In genomic region chr9:133102190-133103021, GRCh38 we compare ENCODE assay signal across 15 cellular contexts. TPM values are rescaled to one million over a fixed set of nuclear protein-coding genes. Genes with fewer than 3 reads are reported as not detected.
A peak's percentile ranks its signal among the peaks of the same experiment; 100 is the strongest.
DNase-seq lines count a peak whose midpoint lies in the region; ATAC-seq, FAIRE-seq and TF ChIP-seq lines count a peak whose summit lies in the region.
"Had no signal": no experiment of that assay in that cellular context is flagged by ENCODE, and none has a peak within 500 bp of the region (broad histone marks: within the 10 kb centered on the region; RNA-seq: fewer than 3 reads in every experiment).

No MANE protein-coding gene starts in this region.

- intact Hi-C loops in GM12878 (cut with micrococcal nuclease; ENCODE audit: unreplicated experiment) = loop anchor here (1.0 kb wide), 2 partner anchors 42 to 78 kb away; no protein-coding TSS in a partner anchor
- intact Hi-C loops in HepG2 (cut with micrococcal nuclease; ENCODE audit: unreplicated experiment) = loop anchor here (1.0 kb wide), 1 partner anchor 42 kb away; no protein-coding TSS in a partner anchor
- intact Hi-C loops in spleen (cut with DNase I; ENCODE audit: low total_unique reads) = loop anchor here (2.0 kb wide), 1 partner anchor 42 kb away; no protein-coding TSS in a partner anchor

- TF ChIP-seq EP300 in GM12878 (IDR thresholded peaks at IDR 0.05; ENCODE audit: borderline replicate concordance in 1 of 2, control insufficient read depth in 1 of 2, low read depth in 2 of 2, low read length in 2 of 2) (no peak), HepG2 (IDR thresholded peaks at IDR 0.05; ENCODE audit: low read depth in 2 of 2, low read length in 2 of 2) (no peak), HepG2 (CRISPR knock-in tag; IDR thresholded peaks at IDR 0.05; ENCODE audit: borderline replicate concordance) (no peak)

- H3K4me2 ChIP-seq in GM12878 (ENCODE audit: control insufficient read depth, insufficient read depth) (no peak overlapping the region), HepG2 (ENCODE audit: low read depth, low read length) (no peak overlapping the region)

- TF ChIP-seq CTCF in HL-60 (IDR thresholded peaks at IDR 0.05; ENCODE audit: insufficient read depth, low read length) (no peak), GM12878 (IDR thresholded peaks at IDR 0.05 in 2 of 3, conservative IDR thresholded peaks at IDR 0.05 in 1 of 3; ENCODE audit: control insufficient read depth in 2 of 3, extremely low read depth in 1 of 3, insufficient read depth in 1 of 3, low read depth in 3 of 3, low read length in 3 of 3) (no peak), HepG2 (CRISPR knock-in tag; IDR thresholded peaks at IDR 0.05) (no peak), spleen (IDR thresholded peaks at IDR 0.05 in 8 of 11, conservative IDR thresholded peaks at IDR 0.05 in 3 of 11) (no peak)

- no peaks in the 10 kb centered on the region for H3K27me3 ChIP-seq in HL-60 (ENCODE audit: insufficient read depth, poor library complexity, severe bottlenecking)
- no peaks in the 10 kb centered on the region for H3K27me3 ChIP-seq in GM12878 (replicated peaks in 1 of 2; ENCODE audit: control insufficient read depth in 2 of 2, insufficient read depth in 2 of 2, low read length in 1 of 2)
- no peaks in the 10 kb centered on the region for H3K27me3 ChIP-seq in HepG2 (ENCODE audit: control insufficient read depth in 1 of 2, insufficient read depth in 2 of 2, low read length in 2 of 2)
- no peaks in the 10 kb centered on the region for H3K27me3 ChIP-seq in spleen (replicated peaks in 1 of 7)
- H3K27me3 ChIP-seq: SJSA1 had no signal

- no peak overlapping the region for H3K4me3 ChIP-seq in HL-60 (replicated peaks; ENCODE audit: insufficient read depth, low read length)
- H3K4me3 ChIP-seq in GM12878 = no peak overlapping the region
- no peak overlapping the region for H3K4me3 ChIP-seq in HepG2 (replicated peaks in 1 of 3; ENCODE audit: insufficient read depth in 1 of 3, low read depth in 2 of 3, low read length in 3 of 3)
- no peak overlapping the region for H3K4me3 ChIP-seq in spleen
- H3K4me3 ChIP-seq: PC-9, SJSA1 had no signal

- TF ChIP-seq RAD21 in GM12878 (IDR thresholded peaks at IDR 0.05; ENCODE audit: insufficient read depth, low read depth, low read length) = no peak
- TF ChIP-seq RAD21 in HepG2 (CRISPR knock-in tag; IDR thresholded peaks at IDR 0.05) = no peak

- H3K36me3 ChIP-seq in GM12878 (ENCODE audit: control insufficient read depth in 2 of 2, insufficient read depth in 2 of 2, low read length in 1 of 2) (peaks cover 29 to 36% of the 10 kb centered on the region in 2 experiments), HepG2 (replicated peaks in 1 of 2; ENCODE audit: control insufficient read depth in 1 of 2, insufficient read depth in 2 of 2, low read length in 2 of 2) (peaks cover 24 to 61% of the 10 kb centered on the region in 2 experiments; a peak in 4 of 5 replicates), spleen (peaks cover 18 to 99% (median 95%) of the 10 kb centered on the region in 6 donors)

- POLR2A ChIA-PET in GM12878 (lab: Charles Lee) = interaction anchor here (0.6 to 2.4 kb wide), 3 partner anchors 42 to 1767 kb away, joined by 3 to 10 read pairs (median 7); no protein-coding TSS in a partner anchor
- POLR2A ChIA-PET in HepG2 (lab: Yijun Ruan, JAX) = interaction anchor here (1.0 kb wide), 1 partner anchor 72 kb away, joined by 4 read pairs; the partner anchor contains the start of gene GTF3C5

- H3K27ac ChIP-seq in HL-60 (replicated peaks) (0 out of 2 replicates have a peak overlapping the region, but pooled peaks have one; percentile 5), GM12878 (ENCODE audit: control insufficient read depth, insufficient read depth) (no peak overlapping the region), HepG2 (ENCODE audit: extremely low read length, insufficient read depth, low read length) (no peak overlapping the region), spleen (no peak overlapping the region)
- H3K27ac ChIP-seq: PC-9, SJSA1 had no signal

- TF ChIP-seq POLR2A in GM12878 (IDR thresholded peaks at IDR 0.05; ENCODE audit: low read depth, low read length) = 0 out of 2 replicates have a peak, but pooled peaks have one; percentile 18
- no peak for TF ChIP-seq POLR2A in HepG2 (IDR thresholded peaks at IDR 0.05; ENCODE audit: insufficient read depth in 1 of 2, low read depth in 2 of 2, low read length in 2 of 2)
- no peak for TF ChIP-seq POLR2A in spleen (IDR thresholded peaks at IDR 0.05)

- ATAC-seq in GM12878 (no peak), HepG2 (no peak)

- RAD21 ChIA-PET in GM12878 (lab: Charles Lee; ENCODE audit: unreplicated experiment) = interaction anchor here (1.5 kb wide), 1 partner anchor 41 kb away, joined by 14 read pairs; no protein-coding TSS in a partner anchor

- no peak overlapping the region for H3K9ac ChIP-seq in GM12878 (ENCODE audit: control insufficient read depth, insufficient read depth, low read length)
- no peak overlapping the region for H3K9ac ChIP-seq in HepG2 (ENCODE audit: insufficient read depth, low read depth, low read length)

- no peaks in the 10 kb centered on the region for H3K4me1 ChIP-seq in GM12878 (ENCODE audit: control insufficient read depth, insufficient read depth, low read length)
- no peaks in the 10 kb centered on the region for H3K4me1 ChIP-seq in HepG2 (ENCODE audit: insufficient read depth, low read length)
- H3K4me1 ChIP-seq in spleen = peaks cover 0 to 16% (median 6%) of the 10 kb centered on the region in 6 donors
- H3K4me1 ChIP-seq: Caco-2, SJSA1 had no signal

- H3K9me3 ChIP-seq in GM12878 (replicated peaks; ENCODE audit: control insufficient read depth, insufficient read depth, low read length) = peaks cover 2% of the 10 kb centered on the region; the same call in 1 of the 3 replicates
- no peaks in the 10 kb centered on the region for H3K9me3 ChIP-seq in HepG2 (ENCODE audit: low read length)
- H3K9me3 ChIP-seq in spleen = peaks cover 0 to under 1% (median 0%) of the 10 kb centered on the region in 8 donors
- H3K9me3 ChIP-seq: Caco-2, SJSA1 had no signal

- in situ Hi-C loops in GM12878 (cut with MboI) = no loop called here
- in situ Hi-C loops in HepG2 (cut with HindIII; ENCODE audit: extremely low pct_ligation_motif_present, low pct_unique_long_range_greater_than_20kb) = no loop called here

- 86% methylated on average over 19 of the region's 21 CpGs for WGBS in GM12878 (ENCODE audit: insufficient coverage, insufficient replicate concordance, low lambda C conversion rate, missing lambda C conversion rate)
- WGBS in HepG2 (ENCODE audit: low lambda C conversion rate) = 100% methylated on average over 1 of the region's 21 CpGs
- WGBS in spleen, 5 donors = 91 to 96% (median 95%) methylated on average over 15 to 21 of the region's 21 CpGs

- FAIRE-seq in GM12878 (lab: Jason Lieb, UNC) (no peak), HepG2 (lab: Jason Lieb, UNC) (no peak), HTR-8/SVneo (lab: Jason Lieb, UNC) (no peak)
- FAIRE-seq: colon had no signal

- CTCF ChIA-PET in GM12878 (lab: Yijun Ruan, JAX) = interaction anchor here (1.1 to 22.5 kb wide), 4 partner anchors 13 to 177 kb away, joined by 3 to 401 read pairs (median 16); no protein-coding TSS in a partner anchor
- CTCF ChIA-PET in HepG2 (lab: Yijun Ruan, JAX; ENCODE audit: low intra/inter-chr PET ratio, low total read pairs) = interaction anchor here (1.1 to 5.1 kb wide), 4 partner anchors 44 to 80 kb away, joined by 3 to 70 read pairs (median 4); no protein-coding TSS in a partner anchor

- H4K20me1 ChIP-seq in GM12878 (ENCODE audit: control insufficient read depth, insufficient read depth) (no peaks in the 10 kb centered on the region), HepG2 (ENCODE audit: insufficient read depth, low read length) (peaks cover 4% of the 10 kb centered on the region; the same call in 1 of the 2 replicates)

- SMC1A ChIA-PET in GM12878 (lab: Charles Lee; ENCODE audit: uncharacterized antibody, unreplicated experiment) = interaction anchor here (1.0 to 3.4 kb wide), 3 partner anchors 41 to 45 kb away, joined by 3 to 16 read pairs (median 7); no protein-coding TSS in a partner anchor

- no peak overlapping the region for H2AFZ ChIP-seq in GM12878 (ENCODE audit: control insufficient read depth, low read depth, low read length)
- no peak overlapping the region for H2AFZ ChIP-seq in HepG2 (ENCODE audit: low read length)
- H2AFZ ChIP-seq: PC-9 had no signal

- H3K79me2 ChIP-seq in GM12878 (ENCODE audit: control insufficient read depth, insufficient read depth, low read length) (no peaks in the 10 kb centered on the region), HepG2 (ENCODE audit: insufficient read depth, low read length) (no peaks in the 10 kb centered on the region)

- BruUV-seq in GM12878 (replicated peaks; lab: Mats Ljungman, UMichigan) = no TSS peak
- no TSS peak for BruUV-seq in HepG2 (replicated peaks; lab: Mats Ljungman, UMichigan)

- DNase-seq in HL-60 (ENCODE audit: low read depth in 1 of 2, low spot score in 1 of 2) (no peak), GM12878 (ENCODE audit: low read depth, low spot score) (no peak), HepG2 (ENCODE audit: low spot score) (no peak), spleen (peak; percentile 77), ecto neural progenitor cell (ENCODE audit: low spot score) (no peak), HTR-8/SVneo (ENCODE audit: insufficient read length, low spot score) (no peak), NCI-H1417 treated with DMSO at 0.1 percent for 48 hours (lab: John Stamatoyannopoulos, UW) (no peak)
- DNase-seq: foreskin melanocyte; NCI-H1930; NCI-H226; stimulated activated CD4-positive, alpha-beta T cell treated with anti-CD3 and anti-CD28 coated beads, Interleukin-1b, Interleukin-23, amount 100 ng/mL, for 48 hours had no signal

RNA-seq across cellular contexts. Expression of gene RALGDS, which starts 18.6 kb away (rescaled TPM):
- total RNA-seq in GM12878 (2013; cell fraction: nucleolus; rRNA removed) = 87.1 and 89.7 TPM in 2 replicates
- total RNA-seq in GM12878 (2014; rRNA removed) (29.7 and 34.1 TPM in 2 replicates), GM12878 (2014; rRNA removed; fragmentation: Illumina TruSeq; extraction: Trizol) (17.4 and 19.3 TPM in 2 replicates), GM12878 (2021) (30.1 and 33.3 TPM in 2 replicates), HepG2 (2016; rRNA removed; fragmentation: Illumina TruSeq; extraction: Trizol) (8.8 and 12.9 TPM in 2 replicates), spleen (10 to 100 TPM; 50.6 to 74.3 (median 60.3) TPM)
- polyA plus RNA-seq in GM12878 (2011; ENCODE audit: low read depth) = 15.0 TPM
- polyA plus RNA-seq in GM12878 (2011; rRNA removed) (33.7 and 48.6 TPM in 2 replicates), GM12878 (2014; fragmentation: Illumina TruSeq; extraction: Trizol) (8.4 and 23.1 TPM in 2 replicates), GM12878 (2014; fragmentation: Nextera tagmentation; extraction: Ambion mirVana) (1 to 10 TPM; 1.3 to 2.0 TPM), GM12878 (2014; rRNA removed) (43.7 and 49.3 TPM in 2 replicates), GM12878 (2016; fragmentation: Nextera tagmentation; extraction: Ambion mirVana) (10 to 100 TPM in 1 of 2 experiments, 1 to 10 TPM in 1; 7.6 to 13.3 TPM), HepG2 (2011; rRNA removed) (25.5 and 28.8 TPM in 2 replicates), spleen (10 to 100 TPM; 21.3 to 40.1 (median 27.2) TPM)
- polyA plus RNA-seq in GM12878 (2011; cell fraction: cytosol; rRNA removed) = 56.3 and 59.0 TPM in 2 replicates
- 264 and 316 TPM in 2 replicates for polyA plus RNA-seq in GM12878 (2011; cell fraction: nucleus; rRNA removed)
- 22.6 and 37.4 TPM in 2 replicates for polyA plus RNA-seq in GM12878 (2012)
- 22.2 and 36.1 TPM in 2 replicates for polyA minus RNA-seq in GM12878 (2011; rRNA and poly(A)+ RNA removed)
- 9.8 and 20.6 TPM in 2 replicates for polyA minus RNA-seq in GM12878 (2011; cell fraction: cytosol; rRNA and poly(A)+ RNA removed)
- 38.2 and 39.3 TPM in 2 replicates for polyA minus RNA-seq in GM12878 (2011; cell fraction: nucleus; rRNA and poly(A)+ RNA removed)
- 4.2 and 5.7 TPM in 2 replicates for total RNA-seq in HepG2 (2016; cell fraction: cytosol; rRNA removed; fragmentation: Illumina TruSeq; extraction: Trizol; ENCODE audit: low read depth)
- total RNA-seq in HepG2 (2016; cell fraction: insoluble cytoplasmic fraction; rRNA removed; fragmentation: Illumina TruSeq; extraction: Trizol) = 7.3 and 12.1 TPM in 2 replicates
- total RNA-seq in HepG2 (2016; cell fraction: membrane; rRNA removed; fragmentation: Illumina TruSeq; extraction: Trizol) = 15.5 and 15.7 TPM in 2 replicates
- total RNA-seq in HepG2 (2016; cell fraction: nucleus; rRNA removed; fragmentation: Illumina TruSeq; extraction: Trizol) = 10.4 and 11.0 TPM in 2 replicates
- 14.9 and 17.8 TPM in 2 replicates for polyA plus RNA-seq in HepG2 (2011; cell fraction: cytosol; rRNA removed)
- 104 and 131 TPM in 2 replicates for polyA plus RNA-seq in HepG2 (2011; cell fraction: nucleus; rRNA removed)
- polyA plus RNA-seq in HepG2 (2012) = 12.0 and 15.7 TPM in 2 replicates
- polyA plus RNA-seq in HepG2 (2016; cell fraction: cytosol; fragmentation: Illumina TruSeq; extraction: Trizol; ENCODE audit: low read depth) = 4.1 and 4.2 TPM in 2 replicates
- 8.9 and 12.0 TPM in 2 replicates for polyA plus RNA-seq in HepG2 (2016; cell fraction: insoluble cytoplasmic fraction; fragmentation: Illumina TruSeq; extraction: Trizol; ENCODE audit: low read depth)
- 11.6 and 12.4 TPM in 2 replicates for polyA plus RNA-seq in HepG2 (2016; cell fraction: membrane; fragmentation: Illumina TruSeq; extraction: Trizol; ENCODE audit: low read depth)
- 28.7 and 31.3 TPM in 2 replicates for polyA plus RNA-seq in HepG2 (2016; cell fraction: nucleus; fragmentation: Illumina TruSeq; extraction: Trizol; ENCODE audit: insufficient read depth, low read depth)
- 20.8 and 24.6 TPM in 2 replicates for polyA minus RNA-seq in HepG2 (2011; rRNA and poly(A)+ RNA removed; ENCODE audit: low replicate concordance)
- 4.8 and 5.6 TPM in 2 replicates for polyA minus RNA-seq in HepG2 (2011; cell fraction: cytosol; rRNA and poly(A)+ RNA removed)
- 17.0 and 17.4 TPM in 2 replicates for polyA minus RNA-seq in HepG2 (2011; cell fraction: nucleus; rRNA and poly(A)+ RNA removed)

RNA-seq across cellular contexts. Expression of gene CEL, which starts 40.6 kb away (rescaled TPM):
- 0.29 and 0.64 TPM in 2 replicates for total RNA-seq in GM12878 (2013; cell fraction: nucleolus; rRNA removed)
- total RNA-seq in GM12878 (2014; rRNA removed) (0.23 and 0.27 TPM in 2 replicates), GM12878 (2014; rRNA removed; fragmentation: Illumina TruSeq; extraction: Trizol) (0.36 and 0.41 TPM in 2 replicates), GM12878 (2021) (4.1 and 4.6 TPM in 2 replicates), HepG2 (2016; rRNA removed; fragmentation: Illumina TruSeq; extraction: Trizol) (0.62 and 1.5 TPM in 2 replicates), spleen (1 to 10 TPM in 3 of 7 donors, under 1 TPM in 2, not detected in 2; 0.58 to 5.3 (median 1.9) TPM)
- 0.17 TPM for polyA plus RNA-seq in GM12878 (2011; ENCODE audit: low read depth)
- polyA plus RNA-seq in GM12878 (2011; rRNA removed) (0.04 and 0.15 TPM in 2 replicates), GM12878 (2014; fragmentation: Illumina TruSeq; extraction: Trizol) (0.25 and 0.51 TPM in 2 replicates), GM12878 (2014; fragmentation: Nextera tagmentation; extraction: Ambion mirVana) (not detected), GM12878 (2014; rRNA removed) (0.80 and 1.2 TPM in 2 replicates), GM12878 (2016; fragmentation: Nextera tagmentation; extraction: Ambion mirVana) (under 1 TPM; 0.05 to 0.15 TPM), HepG2 (2011; rRNA removed) (0.63 and 0.81 TPM in 2 replicates), spleen (under 1 TPM; 0.46 to 0.67 (median 0.55) TPM)
- 0.15 and 0.20 TPM in 2 replicates for polyA plus RNA-seq in GM12878 (2011; cell fraction: cytosol; rRNA removed)
- polyA plus RNA-seq in GM12878 (2011; cell fraction: nucleus; rRNA removed) = 1.3 and 2.2 TPM in 2 replicates
- 0.74 and 0.97 TPM in 2 replicates for polyA plus RNA-seq in GM12878 (2012)
- 0.10 TPM in 1 of 2 replicates, not detected in the other for polyA minus RNA-seq in GM12878 (2011; rRNA and poly(A)+ RNA removed)
- 0.53 TPM in 1 of 2 replicates, not detected in the other for polyA minus RNA-seq in GM12878 (2011; cell fraction: cytosol; rRNA and poly(A)+ RNA removed)
- polyA minus RNA-seq in GM12878 (2011; cell fraction: nucleus; rRNA and poly(A)+ RNA removed) = 0.29 TPM in 1 of 2 replicates, not detected in the other
- 0.35 and 0.40 TPM in 2 replicates for total RNA-seq in HepG2 (2016; cell fraction: cytosol; rRNA removed; fragmentation: Illumina TruSeq; extraction: Trizol; ENCODE audit: low read depth)
- 0.55 and 1.2 TPM in 2 replicates for total RNA-seq in HepG2 (2016; cell fraction: insoluble cytoplasmic fraction; rRNA removed; fragmentation: Illumina TruSeq; extraction: Trizol)
- total RNA-seq in HepG2 (2016; cell fraction: membrane; rRNA removed; fragmentation: Illumina TruSeq; extraction: Trizol) = 0.83 and 1.2 TPM in 2 replicates
- 1.6 and 1.7 TPM in 2 replicates for total RNA-seq in HepG2 (2016; cell fraction: nucleus; rRNA removed; fragmentation: Illumina TruSeq; extraction: Trizol)
- polyA plus RNA-seq in HepG2 (2011; cell fraction: cytosol; rRNA removed) = 0.19 and 0.34 TPM in 2 replicates
- 5.0 and 7.7 TPM in 2 replicates for polyA plus RNA-seq in HepG2 (2011; cell fraction: nucleus; rRNA removed)
- polyA plus RNA-seq in HepG2 (2012) = 1.2 and 1.6 TPM in 2 replicates
- polyA plus RNA-seq in HepG2 (2016; cell fraction: cytosol; fragmentation: Illumina TruSeq; extraction: Trizol; ENCODE audit: low read depth) = 1.0 and 1.1 TPM in 2 replicates
- polyA plus RNA-seq in HepG2 (2016; cell fraction: insoluble cytoplasmic fraction; fragmentation: Illumina TruSeq; extraction: Trizol; ENCODE audit: low read depth) = 1.5 and 2.0 TPM in 2 replicates
- polyA plus RNA-seq in HepG2 (2016; cell fraction: membrane; fragmentation: Illumina TruSeq; extraction: Trizol; ENCODE audit: low read depth) = 1.9 TPM in 2 replicates
- 7.7 and 8.2 TPM in 2 replicates for polyA plus RNA-seq in HepG2 (2016; cell fraction: nucleus; fragmentation: Illumina TruSeq; extraction: Trizol; ENCODE audit: insufficient read depth, low read depth)
- polyA minus RNA-seq in HepG2 (2011; rRNA and poly(A)+ RNA removed; ENCODE audit: low replicate concordance) = 0.70 TPM in 1 of 2 replicates, not detected in the other
- polyA minus RNA-seq in HepG2 (2011; cell fraction: cytosol; rRNA and poly(A)+ RNA removed) = not detected in 2 replicates
- polyA minus RNA-seq in HepG2 (2011; cell fraction: nucleus; rRNA and poly(A)+ RNA removed) = 0.50 and 1.2 TPM in 2 replicates
